11 cellular contexts compared by ENCODE assay signal in the genomic region with DNA sequence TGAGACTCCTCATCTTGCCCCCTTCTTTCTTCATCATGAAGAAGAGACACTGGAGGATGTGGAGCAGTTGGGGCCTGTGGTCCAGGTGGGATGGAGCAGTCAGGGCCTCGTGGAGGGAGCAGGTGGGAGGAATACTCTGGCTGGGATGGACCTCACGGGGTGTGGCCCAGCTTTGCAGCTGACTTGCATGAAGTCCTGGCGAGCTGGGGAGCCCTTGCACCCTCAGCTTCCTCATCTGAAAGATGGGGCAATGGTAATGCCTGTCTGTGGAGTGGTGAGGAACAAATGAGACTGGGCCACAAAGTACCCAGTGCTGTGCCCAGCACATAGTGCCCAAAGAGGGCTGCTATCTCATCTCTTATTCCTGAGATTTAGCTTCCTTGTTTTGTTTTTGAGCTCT.
DNase-seq lines count a peak whose midpoint lies in the region; ATAC-seq and TF ChIP-seq lines count a peak whose summit lies in the region.
"Had no signal": no experiment of that assay in that cellular context is flagged by ENCODE, and none has a peak within 500 bp of the region (broad histone marks: within the 10 kb centered on the region; RNA-seq: fewer than 3 reads in every experiment).

No MANE protein-coding gene starts in this region.

- ATAC-seq in HG03045 (IDR thresholded peaks at IDR 0.05; ENCODE audit: unreplicated experiment): no peak
- ATAC-seq in GM18511 (IDR thresholded peaks at IDR 0.05; ENCODE audit: unreplicated experiment): no peak

- H4K20me1 ChIP-seq in PC-9 (ENCODE audit: insufficient read depth): peaks cover 28% of the 10 kb centered on the region

- intact Hi-C loops in PC-9 (cut with micrococcal nuclease; ENCODE audit: unreplicated experiment) (loop anchor here (1.0 to 2.0 kb wide), 4 partner anchors 22 to 105 kb away; no protein-coding TSS in a partner anchor), dorsolateral prefrontal cortex (cut with DNase I) (loop anchor here (5.0 to 10.0 kb wide), 5 partner anchors 56 to 352 kb away; a partner anchor contains a TSS)

- H3F3A ChIP-seq in PC-9 (ENCODE audit: insufficient read depth, low read depth): peaks cover 18% of the 10 kb centered on the region; the same call in 1 of the 2 replicates

- peak overlapping the region; percentile 86 for H3K9ac ChIP-seq in mucosa of stomach (ENCODE audit: low read length)
- H3K9ac ChIP-seq: KMS-11 had no signal

- H3K4me2 ChIP-seq in PC-9: peak overlapping the region; percentile 78

- POLR2A ChIA-PET in PC-9 (lab: Charles Lee; ENCODE audit: unreplicated experiment): interaction anchor here (0.6 to 0.7 kb wide), 2 partner anchors 21 to 203 kb away, joined by 3 to 4 read pairs; no protein-coding TSS in a partner anchor

- H3K79me2 ChIP-seq in PC-9 (ENCODE audit: low read depth): peaks cover 46% of the 10 kb centered on the region

- H3K36me3 ChIP-seq in PC-9 (ENCODE audit: low read depth): no peaks in the 10 kb centered on the region
- no peaks in the 10 kb centered on the region for H3K36me3 ChIP-seq in mucosa of stomach (ENCODE audit: control insufficient read depth, insufficient read depth, low read length)

- no peak overlapping the region for H2AFZ ChIP-seq in PC-9

- H3K27ac ChIP-seq in PC-9: no peak overlapping the region; the same call in 1 of the 2 replicates
- peak overlapping the region in 53 of 59 donors; percentile 13 to 91 (median 83) for H3K27ac ChIP-seq in dorsolateral prefrontal cortex
- H3K27ac ChIP-seq in substantia nigra (ENCODE audit: low read depth, low read length, poor library complexity, severe bottlenecking): peak overlapping the region; percentile 37
- H3K27ac ChIP-seq: KMS-11 had no signal

- H3K4me1 ChIP-seq in PC-9 (replicated peaks; ENCODE audit: insufficient read depth): peaks cover 62% of the 10 kb centered on the region
- peaks cover 86% of the 10 kb centered on the region for H3K4me1 ChIP-seq in mucosa of stomach (ENCODE audit: control insufficient read depth, insufficient read depth, low read length)

- H3K9me2 ChIP-seq in PC-9 (ENCODE audit: insufficient read depth): no peaks in the 10 kb centered on the region

- no TSS peak for BruUV-seq in PC-9 (replicated peaks; lab: Mats Ljungman, UMichigan)

- H3K9me3 ChIP-seq in PC-9 (ENCODE audit: insufficient read depth, low read depth) (no peaks in the 10 kb centered on the region), mucosa of stomach (ENCODE audit: control insufficient read depth, low read length) (no peaks in the 10 kb centered on the region)

- H3K4me3 ChIP-seq in PC-9: no peak overlapping the region; the same call in 1 of the 2 replicates
- H3K4me3 ChIP-seq in dorsolateral prefrontal cortex: peak overlapping the region in 36 of 59 donors; percentile 23 to 68 (median 46)
- H3K4me3 ChIP-seq in mucosa of stomach (ENCODE audit: low read length): no peak overlapping the region

- H3K27me3 ChIP-seq in PC-9 (ENCODE audit: insufficient read depth, low read depth): no peaks in the 10 kb centered on the region
- H3K27me3 ChIP-seq in dorsolateral prefrontal cortex: no peaks in the 10 kb centered on the region
- H3K27me3 ChIP-seq in mucosa of stomach (ENCODE audit: control insufficient read depth, insufficient read depth, low read length): no peaks in the 10 kb centered on the region

- DNase-seq in PC-9 (no peak), dorsolateral prefrontal cortex (no peak), substantia nigra (lab: John Stamatoyannopoulos, UW) (no peak), SW480 (ENCODE audit: low spot score) (no peak), NCI-H2107 (lab: John Stamatoyannopoulos, UW) (no peak)
- DNase-seq: COR-L47; stimulated activated CD4-positive, alpha-beta T cell treated with anti-CD3 and anti-CD28 coated beads, Interleukin-2, amount 100 ng/mL, for 24 hours had no signal

- TF ChIP-seq CTCF in PC-9 (conservative IDR thresholded peaks at IDR 0.05) (no peak), dorsolateral prefrontal cortex (IDR thresholded peaks at IDR 0.05 in 54 of 56, conservative IDR thresholded peaks at IDR 0.05 in 2 of 56; ENCODE audit: low read depth in 1 of 56, partially characterized antibody in 56 of 56) (no peak)

- CTCF ChIA-PET in PC-9 (lab: Charles Lee): interaction anchor here (1.0 to 1.1 kb wide), 2 partner anchors 8 to 22 kb away, joined by 3 to 4 read pairs; no protein-coding TSS in a partner anchor

Comparison
In these comparisons a context has a peak if more than half of its experiments do, and no peak if none do; other contexts are left out.
1. H3K4me3 ChIP-seq: peak in dorsolateral prefrontal cortex (36 of 59); none in PC-9 (single experiment) and mucosa of stomach (single experiment).